ENCODE assay signal across 26 cellular contexts in the genomic region with DNA sequence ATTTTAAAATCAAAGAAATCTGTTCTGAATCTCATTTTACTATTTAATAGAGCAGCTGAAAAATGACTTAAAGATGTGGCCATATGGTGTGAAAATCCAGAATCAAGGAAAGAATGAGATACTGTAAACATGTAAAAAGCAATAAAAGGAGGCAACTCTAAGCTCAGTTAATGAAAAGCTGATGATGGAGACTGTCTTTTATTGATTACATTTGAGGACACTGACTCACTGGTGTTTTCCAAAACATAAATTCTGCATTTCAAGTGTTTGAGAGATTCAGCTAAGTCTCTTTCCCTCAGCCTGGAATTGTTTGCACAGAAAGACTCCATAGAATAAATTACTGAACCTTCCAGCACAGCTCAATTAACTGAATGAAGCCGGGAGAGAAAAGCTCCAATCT. TPM values are rescaled to one million over a fixed set of nuclear protein-coding genes. Genes with fewer than 3 reads are reported as not detected.
"Had no signal": no experiment of that assay in that cellular context is flagged by ENCODE, and none has a peak within 500 bp of the region (broad histone marks: within the 10 kb centered on the region; RNA-seq: fewer than 3 reads in every experiment).

No MANE protein-coding gene starts in this region.

- H3K4me1 ChIP-seq: body of pancreas, SJSA1 had no signal

- H3K4me3 ChIP-seq: ascending aorta, body of pancreas, K562, SJSA1 had no signal

- H3K9me3 Mint-ChIP-seq: activated naive CD4-positive, alpha-beta T cell treated with anti-CD3 and anti-CD28 coated beads, Interleukin-2, amount 50 U/mL, for 72 hours; activated naive CD8-positive, alpha-beta T cell treated with anti-CD3 and anti-CD28 coated beads, Interleukin-2, amount 50 U/mL, for 24 hours; activated T-cell treated with anti-CD3 and anti-CD28 coated beads, Interleukin-2, amount 50 U/mL, for 24 hours; activated T-helper 1 cell treated with anti-CD3 and anti-CD28 coated beads, Interleukin-12 subunit alpha, Interleukin-12 subunit beta, Interleukin-2, Interleukin-4 antibody, amounts not matched to agents 30 ng/mL and 10 ng/mL and 1 ng/mL, durations not matched to agents 14 hours and 24 hours and 36 hours; T-helper 1 cell treated with Interleukin-12 subunit alpha and Interleukin-12 subunit beta and Interleukin-4 antibody, amounts not matched to agents 30 μg/mL and 1 μg/mL, for 36 hours; WTC11 had no signal

- H3K27ac Mint-ChIP-seq: activated CD8-positive, alpha-beta memory T cell treated with anti-CD3 and anti-CD28 coated beads, Interleukin-2, amount 10 ng/mL, durations not matched to agents 7 days and 5 days; activated naive CD4-positive, alpha-beta T cell treated with anti-CD3 and anti-CD28 coated beads, Interleukin-2, amount 50 U/mL, for 72 hours; activated naive CD8-positive, alpha-beta T cell treated with anti-CD3 and anti-CD28 coated beads, Interleukin-2, amount 50 U/mL, for 24 hours; activated T-cell treated with anti-CD3 and anti-CD28 coated beads, Interleukin-2, amount 50 U/mL, for 24 hours; activated T-helper 1 cell treated with anti-CD3 and anti-CD28 coated beads, Interleukin-12 subunit alpha, Interleukin-12 subunit beta, Interleukin-2, Interleukin-4 antibody, amounts not matched to agents 30 ng/mL and 10 ng/mL and 1 ng/mL, durations not matched to agents 14 hours and 24 hours and 36 hours; T-helper 1 cell treated with Interleukin-12 subunit alpha and Interleukin-12 subunit beta and Interleukin-4 antibody, amounts not matched to agents 30 μg/mL and 1 μg/mL, for 36 hours; WTC11 had no signal

- H3K27me3 Mint-ChIP-seq: activated naive CD8-positive, alpha-beta T cell treated with anti-CD3 and anti-CD28 coated beads, Interleukin-2, amount 50 U/mL, for 24 hours had no signal

- H3K9me3 ChIP-seq: ascending aorta, body of pancreas, SJSA1 had no signal

- H3K36me3 Mint-ChIP-seq: activated CD8-positive, alpha-beta memory T cell treated with anti-CD3 and anti-CD28 coated beads, Interleukin-2, amount 10 ng/mL, durations not matched to agents 7 days and 5 days; activated naive CD4-positive, alpha-beta T cell treated with anti-CD3 and anti-CD28 coated beads, Interleukin-2, amount 50 U/mL, for 72 hours; WTC11 had no signal

- H3K27me3 ChIP-seq: ascending aorta, body of pancreas had no signal

- H3K36me3 ChIP-seq: ascending aorta, SJSA1 had no signal

- H3K4me1 Mint-ChIP-seq: activated CD8-positive, alpha-beta memory T cell treated with anti-CD3 and anti-CD28 coated beads, Interleukin-2, amount 10 ng/mL, durations not matched to agents 7 days and 5 days; activated naive CD8-positive, alpha-beta T cell treated with anti-CD3 and anti-CD28 coated beads, Interleukin-2, amount 50 U/mL, for 24 hours had no signal

- H3K4me3 Mint-ChIP-seq: activated CD8-positive, alpha-beta memory T cell treated with anti-CD3 and anti-CD28 coated beads, Interleukin-2, amount 10 ng/mL, durations not matched to agents 7 days and 5 days; activated naive CD8-positive, alpha-beta T cell treated with anti-CD3 and anti-CD28 coated beads, Interleukin-2, amount 50 U/mL, for 24 hours; activated T-cell treated with anti-CD3 and anti-CD28 coated beads, Interleukin-2, amount 50 U/mL, for 24 hours; activated T-helper 1 cell treated with anti-CD3 and anti-CD28 coated beads, Interleukin-12 subunit alpha, Interleukin-12 subunit beta, Interleukin-2, Interleukin-4 antibody, amounts not matched to agents 30 ng/mL and 10 ng/mL and 1 ng/mL, durations not matched to agents 14 hours and 24 hours and 36 hours; T-helper 1 cell treated with Interleukin-12 subunit alpha and Interleukin-12 subunit beta and Interleukin-4 antibody, amounts not matched to agents 30 μg/mL and 1 μg/mL, for 36 hours; WTC11 had no signal

- ATAC-seq: activated CD8-positive, alpha-beta memory T cell treated with anti-CD3 and anti-CD28 coated beads, Interleukin-2, amount 10 ng/mL, durations not matched to agents 7 days and 5 days; activated naive CD4-positive, alpha-beta T cell treated with anti-CD3 and anti-CD28 coated beads, Interleukin-2, amount 50 U/mL, for 72 hours; activated naive CD8-positive, alpha-beta T cell treated with anti-CD3 and anti-CD28 coated beads, Interleukin-2, amount 50 U/mL, for 24 hours; body of pancreas; K562; PC-3; SK-N-SH treated with all-trans-retinoic acid at 6 μM for 48 hours; WTC11 had no signal

- DNase-seq: activated CD4-positive, alpha-beta T cell treated with anti-CD3 and anti-CD28 coated beads for 48 hours; activated CD4-positive, alpha-beta T cell treated with anti-CD3 and anti-CD28 coated beads, Interleukin-2, amount 50 U/mL, for 48 hours; activated CD4-positive, CD25-positive, alpha-beta regulatory T cell treated with anti-CD3 and anti-CD28 coated beads, Interleukin-2, amount 50 U/mL, for 72 hours; activated CD8-positive, alpha-beta memory T cell treated with anti-CD3 and anti-CD28 coated beads, Interleukin-2, amount 10 ng/mL, durations not matched to agents 7 days and 5 days; activated effector memory CD4-positive, alpha-beta T cell treated with anti-CD3 and anti-CD28 coated beads, Interleukin-2, amount 50 U/mL, for 16 hours; activated naive CD4-positive, alpha-beta T cell treated with Interleukin-2 at 50 U/mL for 16 hours; activated naive CD8-positive, alpha-beta T cell treated with anti-CD3 and anti-CD28 coated beads, Interleukin-2, amount 50 U/mL, for 24 hours; activated T-cell treated with anti-CD3 and anti-CD28 coated beads, Interleukin-2, amount 50 U/mL, for 24 hours; amniotic stem cell; body of pancreas; Karpas-422; MM.1S; NCI-H146; NCI-H2029 treated with DMSO at 0.1 percent for 48 hours; NCI-H446; PC-3; SHP77; SW 1271 had no signal

- H3K27ac ChIP-seq: ascending aorta, body of pancreas, SJSA1 had no signal

RNA-seq across cellular contexts. Expression of a gene that starts 53.6 kb away (rescaled TPM):
- total RNA-seq: SJSA1 had no signal
